9 cellular contexts compared by ENCODE assay signal in the genomic region with DNA sequence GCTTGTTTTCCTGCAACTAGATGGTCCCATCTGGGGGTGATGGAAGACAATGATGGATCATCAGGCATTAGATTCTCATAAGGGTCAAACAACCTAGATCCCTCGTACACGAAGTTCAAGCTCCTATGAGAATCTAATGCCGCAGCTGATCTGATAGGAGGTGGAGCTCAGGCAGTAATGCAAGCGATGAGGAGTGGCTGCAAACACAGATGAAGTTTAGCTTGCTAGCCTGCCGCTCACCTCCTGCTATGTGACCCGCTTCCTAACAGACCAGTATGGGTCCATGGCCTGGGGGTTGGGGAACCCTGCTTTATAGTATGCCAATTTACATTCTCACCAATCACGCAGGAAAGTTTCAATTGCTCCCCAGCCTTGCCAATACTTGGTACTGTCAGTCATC. TPM values are rescaled to one million over a fixed set of nuclear protein-coding genes. Genes with fewer than 3 reads are reported as not detected.
"Had no signal": no experiment of that assay in that cellular context is flagged by ENCODE, and none has a peak within 500 bp of the region (broad histone marks: within the 10 kb centered on the region; RNA-seq: fewer than 3 reads in every experiment).

No MANE protein-coding gene starts in this region.

- ATAC-seq: GM23338, HCT116 had no signal

- H3K36me3 ChIP-seq: HAP-1 had no signal

- H3K4me1 ChIP-seq: HAP-1 had no signal

- H3K27ac Mint-ChIP-seq: GM23338, H9, HFFc6 had no signal

- H3K9me3 Mint-ChIP-seq: HFFc6 had no signal

- H3K4me3 ChIP-seq: GM23248, GM23338, HAP-1 had no signal

- H3K4me1 Mint-ChIP-seq: GM23338, H9 had no signal

- H3K4me2 ChIP-seq: GM23338 had no signal

- H3K9me3 ChIP-seq: HAP-1 had no signal

- H3K27ac ChIP-seq: GM23248 had no signal

- DNase-seq: GM23248, GOT3, H7, H9, HCEC 1CT, HFFc6 had no signal

- H3K9ac ChIP-seq: GM23248 had no signal

- H2AFZ ChIP-seq: GM23248, GM23338 had no signal

- H3K4me3 Mint-ChIP-seq: GM23338, H9, HFFc6 had no signal

RNA-seq across cellular contexts. Expression of a gene that starts 37.5 kb away (rescaled TPM):
- total RNA-seq: GM23248, H9 had no signal
- polyA plus RNA-seq: GM23248 had no signal
